20 cellular contexts compared by ENCODE assay signal in the genomic region with DNA sequence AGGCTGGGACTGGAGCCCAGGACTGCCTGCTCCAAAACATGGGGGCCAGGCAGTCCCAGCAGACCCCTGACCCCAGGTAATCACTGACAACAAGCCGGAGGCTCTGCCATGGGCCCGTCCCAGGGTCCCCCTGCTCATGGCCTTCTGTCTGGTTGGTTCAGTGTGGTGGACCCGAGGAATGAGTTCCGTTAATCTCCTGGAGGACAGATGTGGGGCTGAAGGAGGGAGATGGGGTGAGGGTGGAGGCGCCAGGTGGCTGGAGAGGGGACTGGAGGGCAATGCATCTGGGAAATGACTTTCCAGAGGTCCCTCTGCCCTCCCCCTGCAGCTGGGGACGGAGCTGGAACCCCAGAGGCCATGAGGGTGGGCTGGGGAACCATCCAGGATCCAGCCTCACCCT.
DNase-seq lines count a peak whose midpoint lies in the region; ATAC-seq and TF ChIP-seq lines count a peak whose summit lies in the region.
"Had no signal": no experiment of that assay in that cellular context is flagged by ENCODE, and none has a peak within 500 bp of the region (broad histone marks: within the 10 kb centered on the region; RNA-seq: fewer than 3 reads in every experiment).

No MANE protein-coding gene starts in this region.

- H4K20me1 ChIP-seq in BLaER1 = no peaks in the 10 kb centered on the region

- no peaks in the 10 kb centered on the region for H3K9me3 ChIP-seq in BLaER1
- H3K9me3 ChIP-seq in esophagus squamous epithelium = no peaks in the 10 kb centered on the region
- H3K9me3 ChIP-seq in neuronal stem cell (replicated peaks in 1 of 2; ENCODE audit: control insufficient read depth in 2 of 2, insufficient read depth in 1 of 2, low read depth in 1 of 2, low read length in 2 of 2) = peaks cover 0 to 4% of the 10 kb centered on the region in 2 donors
- H3K9me3 ChIP-seq: testis had no signal

- no peak for TF ChIP-seq POLR2A in esophagus squamous epithelium (IDR thresholded peaks at IDR 0.05)

- H3K27me3 ChIP-seq in BLaER1 = peaks cover 6% of the 10 kb centered on the region; the same call in 1 of the 2 replicates
- no peaks in the 10 kb centered on the region for H3K27me3 ChIP-seq in esophagus squamous epithelium
- peaks cover 0 to 2% (median 0%) of the 10 kb centered on the region in 3 experiments for H3K27me3 ChIP-seq in neuronal stem cell (ENCODE audit: control insufficient read depth in 3 of 3, insufficient read depth in 3 of 3, low read depth in 1 of 3, low read length in 3 of 3)
- H3K27me3 ChIP-seq: foreskin keratinocyte, testis had no signal

- no peak overlapping the region for H3K27ac Mint-ChIP-seq in chondrocyte (ENCODE audit: unreplicated experiment)
- H3K27ac Mint-ChIP-seq: activated CD4-positive, alpha-beta memory T cell treated with anti-CD3 and anti-CD28 coated beads, Interleukin-2, amount 10 ng/mL, durations not matched to agents 7 days and 5 days; activated naive CD4-positive, alpha-beta T cell treated with anti-CD3 and anti-CD28 coated beads, Interleukin-2, amount 50 U/mL, for 72 hours; activated T-cell treated with anti-CD3 and anti-CD28 coated beads, Interleukin-2, amount 50 U/mL, for 24 hours; CD4-positive, alpha-beta T cell; memory B cell; T-helper 1 cell treated with Interleukin-12 subunit alpha and Interleukin-12 subunit beta and Interleukin-4 antibody, amounts not matched to agents 30 μg/mL and 1 μg/mL, for 36 hours had no signal

- H3K4me2 ChIP-seq in BLaER1 (peak overlapping the region; percentile 84), neuronal stem cell (ENCODE audit: insufficient read depth, low read length, poor library complexity, severe bottlenecking) (no peak overlapping the region)

- peaks cover 45% of the 10 kb centered on the region for H3K4me1 ChIP-seq in BLaER1
- H3K4me1 ChIP-seq in esophagus squamous epithelium = peaks cover 27 to 71% (median 30%) of the 10 kb centered on the region in 3 donors
- H3K4me1 ChIP-seq in neuronal stem cell (ENCODE audit: control insufficient read depth in 2 of 2, insufficient read depth in 1 of 2, low read depth in 1 of 2, low read length in 2 of 2) = peaks cover 7 to 23% of the 10 kb centered on the region in 2 donors

- no peaks in the 10 kb centered on the region for H3K36me3 Mint-ChIP-seq in chondrocyte (ENCODE audit: low read depth)
- H3K36me3 Mint-ChIP-seq: activated naive CD4-positive, alpha-beta T cell treated with anti-CD3 and anti-CD28 coated beads, Interleukin-2, amount 50 U/mL, for 72 hours; brain; memory B cell had no signal

- H2BK12ac ChIP-seq in neuronal stem cell (ENCODE audit: low read length) = peak overlapping the region; percentile 30

- H2AK5ac ChIP-seq in neuronal stem cell (ENCODE audit: low read depth, low read length) = peak overlapping the region; percentile 42

- H2BK15ac ChIP-seq in neuronal stem cell (ENCODE audit: low read length) = peak overlapping the region; percentile 51

- H3K4me3 ChIP-seq in BLaER1 (no peak overlapping the region), esophagus squamous epithelium (peak overlapping the region in 2 of 4 donors; percentile 48 to 69), neuronal stem cell (ENCODE audit: low read length in 2 of 2) (no peak overlapping the region)

- no peak overlapping the region for H3K9ac ChIP-seq in BLaER1
- no peak overlapping the region for H3K9ac ChIP-seq in neuronal stem cell (ENCODE audit: low read depth, low read length, poor library complexity)

- H3K79me1 ChIP-seq in neuronal stem cell (ENCODE audit: low read depth, low read length) = no peaks in the 10 kb centered on the region

- no peak overlapping the region for H4K8ac ChIP-seq in neuronal stem cell (ENCODE audit: low read depth, low read length)

- no peaks in the 10 kb centered on the region for H3K36me3 ChIP-seq in BLaER1
- H3K36me3 ChIP-seq in esophagus squamous epithelium = no peaks in the 10 kb centered on the region
- H3K36me3 ChIP-seq in neuronal stem cell (replicated peaks in 1 of 2; ENCODE audit: control insufficient read depth in 2 of 2, insufficient read depth in 2 of 2, low read length in 2 of 2) = no peaks in the 10 kb centered on the region

- peak overlapping the region; percentile 90 for H2AFZ ChIP-seq in neuronal stem cell (ENCODE audit: low read length)

- H3K4me3 Mint-ChIP-seq in chondrocyte (ENCODE audit: unreplicated experiment) = no peak overlapping the region
- H3K4me3 Mint-ChIP-seq: activated CD4-positive, alpha-beta memory T cell treated with anti-CD3 and anti-CD28 coated beads, Interleukin-2, amount 10 ng/mL, durations not matched to agents 7 days and 5 days; activated T-cell treated with anti-CD3 and anti-CD28 coated beads, Interleukin-2, amount 50 U/mL, for 24 hours; neural crest cell; T-helper 1 cell treated with Interleukin-12 subunit alpha and Interleukin-12 subunit beta and Interleukin-4 antibody, amounts not matched to agents 30 μg/mL and 1 μg/mL, for 36 hours had no signal

- H3K9me3 Mint-ChIP-seq in chondrocyte (ENCODE audit: low read depth) = no peaks in the 10 kb centered on the region
- H3K9me3 Mint-ChIP-seq: activated CD4-positive, alpha-beta memory T cell treated with anti-CD3 and anti-CD28 coated beads, Interleukin-2, amount 10 ng/mL, durations not matched to agents 7 days and 5 days; activated naive CD4-positive, alpha-beta T cell treated with anti-CD3 and anti-CD28 coated beads, Interleukin-2, amount 50 U/mL, for 72 hours; activated T-cell treated with anti-CD3 and anti-CD28 coated beads, Interleukin-2, amount 50 U/mL, for 24 hours; CD4-positive, alpha-beta T cell; memory B cell; neural crest cell; T-helper 1 cell treated with Interleukin-12 subunit alpha and Interleukin-12 subunit beta and Interleukin-4 antibody, amounts not matched to agents 30 μg/mL and 1 μg/mL, for 36 hours had no signal

- no peak for ATAC-seq in HG03521 (IDR thresholded peaks at IDR 0.05; ENCODE audit: unreplicated experiment)

- peak overlapping the region; percentile 1 for H3K18ac ChIP-seq in neuronal stem cell (ENCODE audit: low read length)

- TF ChIP-seq CTCF in esophagus squamous epithelium (IDR thresholded peaks at IDR 0.05) (no peak), chondrocyte (IDR thresholded peaks at IDR 0.05) (no peak)

- no peaks in the 10 kb centered on the region for H3K27me3 Mint-ChIP-seq in chondrocyte (ENCODE audit: low read depth)
- H3K27me3 Mint-ChIP-seq: brain; CD4-positive, alpha-beta T cell; memory B cell had no signal

- DNase-seq in NCI-H82 treated with DMSO at 0.1 percent for 48 hours (lab: John Stamatoyannopoulos, UW; ENCODE audit: unreplicated experiment) = peak; percentile 29
- DNase-seq in esophagus squamous epithelium (lab: John Stamatoyannopoulos, UW) = no peak
- no peak for DNase-seq in neuronal stem cell (ENCODE audit: low spot score)
- DNase-seq in stimulated activated CD4-positive, alpha-beta T cell treated with anti-CD3 and anti-CD28 coated beads, Interleukin-4, amount 100 ng/mL, for 1 hour = no peak
- no peak for DNase-seq in chondrocyte (ENCODE audit: low spot score)
- DNase-seq in GDM1 (lab: John Stamatoyannopoulos, UW) = no peak
- DNase-seq: cortex of kidney, foreskin keratinocyte, kidney glomerular epithelial cell had no signal

- H4K91ac ChIP-seq in neuronal stem cell (ENCODE audit: low read depth, low read length, poor library complexity) = no peak overlapping the region

- peak overlapping the region; percentile 54 for H3K4ac ChIP-seq in neuronal stem cell (ENCODE audit: low read length)

- no peak overlapping the region for H2BK120ac ChIP-seq in neuronal stem cell (ENCODE audit: low read depth, low read length)

- 92% methylated on average over 2 of the region's 6 CpGs; no CpG with 5 or more reads in 1 of the 2 donors for WGBS in esophagus squamous epithelium, 2 donors
- WGBS in neuronal stem cell (ENCODE audit: extremely low coverage in 2 of 2, insufficient read length in 2 of 2, insufficient replicate concordance in 1 of 2), 2 donors = no CpG with 5 or more reads among the region's 6 CpGs

- H3K27ac ChIP-seq in BLaER1 = no peak overlapping the region; the same call in 1 of the 2 replicates
- peak overlapping the region in 3 of 4 donors; percentile 59 to 77 (median 71) for H3K27ac ChIP-seq in esophagus squamous epithelium
- no peak overlapping the region for H3K27ac ChIP-seq in neuronal stem cell (replicated peaks; ENCODE audit: low read length)
- H3K27ac ChIP-seq: foreskin keratinocyte, testis had no signal

- H3K4me1 Mint-ChIP-seq in chondrocyte (ENCODE audit: low read depth) = peaks cover 10% of the 10 kb centered on the region

- intact Hi-C loops in esophagus squamous epithelium (cut with DNase I) = no loop called here

- peak overlapping the region; percentile 69 for H2BK5ac ChIP-seq in neuronal stem cell (ENCODE audit: low read length)

- H3K23ac ChIP-seq in neuronal stem cell (ENCODE audit: low read depth, low read length, poor library complexity) = no peak overlapping the region

- no peak overlapping the region for H3K14ac ChIP-seq in neuronal stem cell (ENCODE audit: low read length)

Comparison
In these comparisons a context has a peak if more than half of its experiments do, and no peak if none do; other contexts are left out.
1. H3K27ac ChIP-seq: peak in esophagus squamous epithelium (3 of 4); none in BLaER1 (single experiment) and neuronal stem cell (single experiment).